8 cellular contexts compared by ENCODE assay signal in the genomic region with DNA sequence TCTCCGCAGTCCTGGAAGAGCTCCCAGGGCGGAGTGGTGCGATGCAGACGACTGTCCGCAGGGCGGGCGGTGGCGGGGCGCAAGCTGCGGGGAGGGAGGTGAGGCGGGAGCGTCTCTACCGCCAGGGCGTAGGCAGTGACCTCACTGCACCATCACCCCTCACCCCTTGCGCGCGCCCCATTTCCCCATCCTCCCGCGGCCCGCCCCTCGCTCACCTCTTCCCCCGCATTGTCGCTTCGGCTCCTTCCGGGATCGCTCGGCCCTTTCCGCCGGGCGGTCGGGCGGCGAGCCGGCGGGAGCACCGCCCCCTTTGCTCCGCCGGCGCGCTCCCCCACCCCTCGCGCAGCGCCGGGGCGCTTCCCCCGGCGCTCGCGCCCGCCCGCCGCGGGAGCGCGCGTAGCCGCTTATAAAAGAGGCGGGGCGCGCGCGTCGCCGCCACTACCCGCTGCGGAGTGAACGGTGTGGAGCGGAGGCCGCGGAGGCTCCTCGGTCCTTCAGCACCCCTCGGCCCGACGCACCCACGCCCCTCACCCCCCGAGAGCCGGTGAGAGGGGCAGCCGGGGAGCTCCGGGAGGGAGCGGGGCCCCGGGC. TPM values are rescaled to one million over a fixed set of nuclear protein-coding genes. Genes with fewer than 3 reads are reported as not detected.
DNase-seq lines count a peak whose midpoint lies in the region; ATAC-seq and TF ChIP-seq lines count a peak whose summit lies in the region.

SPTAN1 (plus strand) TSS at position 435 of the 591 bp plus-strand sequence. CDS start 14,154 bp downstream, outside the sequence.

- peak in 19 of 56 donors; percentile 7 to 45 (median 18) for TF ChIP-seq CTCF in dorsolateral prefrontal cortex (IDR thresholded peaks at IDR 0.05 in 54 of 56, conservative IDR thresholded peaks at IDR 0.05 in 2 of 56; ENCODE audit: low read depth in 1 of 56, partially characterized antibody in 56 of 56)
- TF ChIP-seq CTCF in right lobe of liver (IDR thresholded peaks at IDR 0.05): peak in 2 of 4 donors; percentile 6 to 9

- intact Hi-C loops in dorsolateral prefrontal cortex (cut with DNase I): loop anchor here (2.0 to 10.0 kb wide), 6 partner anchors 47 to 227 kb away; partner anchors contain the start of genes GLE1 (in 2 of the 2), COQ4 (in 1 of the 2), SET (in 1 of the 2) and TRUB2 (in 1 of the 2)
- intact Hi-C loops in right lobe of liver (cut with DNase I): no loop called here

- H3K27me3 ChIP-seq in dorsolateral prefrontal cortex (no peaks in the 10 kb centered on the region), right lobe of liver (no peaks in the 10 kb centered on the region)

- TF ChIP-seq POLR2A in right lobe of liver (IDR thresholded peaks at IDR 0.05): peak; percentile 98

- H3K4me3 ChIP-seq in dorsolateral prefrontal cortex (peak within 1 kb of the TSS; percentile 54 to 99 (median 92)), right lobe of liver (peak within 1 kb of the TSS; percentile 88 to 98 (median 93))

- no peaks in the 10 kb centered on the region for H3K36me3 ChIP-seq in right lobe of liver

- DNase-seq in CD1c-positive myeloid dendritic cell (ENCODE audit: extremely low spot score): peak; percentile 97
- peak; percentile 96 for DNase-seq in NCI-H774 (lab: John Stamatoyannopoulos, UW)
- DNase-seq in activated CD4-positive, alpha-beta T cell treated with anti-CD3 and anti-CD28 coated beads, Interleukin-2, amount 50 U/mL, for 4 hours: peak; percentile 90 to 91
- DNase-seq in dorsolateral prefrontal cortex: peak; percentile 69 to 94 (median 86)
- peak; percentile 92 to 94 (median 93) for DNase-seq in right lobe of liver
- peak; percentile 93 for DNase-seq in stimulated activated CD4-positive, alpha-beta T cell treated with anti-CD3 and anti-CD28 coated beads, Interleukin-4, amount 100 ng/mL, for 24 hours

- 0% methylated on average over 22 of the region's 81 CpGs for WGBS in right lobe of liver (ENCODE audit: insufficient coverage, low coverage, low lambda C conversion rate, missing lambda C conversion rate)

- peak within 1 kb of the TSS; percentile 66 to 99 (median 96) for H3K27ac ChIP-seq in dorsolateral prefrontal cortex
- H3K27ac ChIP-seq in right lobe of liver: peak within 1 kb of the TSS; percentile 97 to 98 (median 97)

- H3K4me1 ChIP-seq in right lobe of liver: peaks cover 0 to 42% (median 15%) of the 10 kb centered on the region in 4 donors

- H3K9me3 ChIP-seq in right lobe of liver: no peaks in the 10 kb centered on the region

- ATAC-seq in GM19397 (IDR thresholded peaks at IDR 0.05; ENCODE audit: unreplicated experiment) (peak; percentile 73), HG03558 (IDR thresholded peaks at IDR 0.05; ENCODE audit: extremely low read depth, unreplicated experiment) (peak; percentile 50), right lobe of liver (peak; percentile 88 to 93 (median 90))

RNA-seq across cellular contexts. Expression of gene SPTAN1, which starts in this region (rescaled TPM):
- 1,000 to 10,000 TPM in 93 of 120 experiments, 100 to 1,000 TPM in 27; 588 to 1,376 (median 1,110) TPM for total RNA-seq in dorsolateral prefrontal cortex
- total RNA-seq in right lobe of liver: 100 to 1,000 TPM in 2 of 6 experiments, 10 to 100 TPM in 4; 74.6 to 141 (median 98.6) TPM

Comparison
In these comparisons a context has a peak if more than half of its experiments do, and no peak if none do; other contexts are left out.
1. Peak in every context shown above with its lines: DNase-seq, ATAC-seq, H3K4me3 ChIP-seq and H3K27ac ChIP-seq.
2. RNA of gene SPTAN1 (total RNA-seq): 588 to 1,376 TPM in dorsolateral prefrontal cortex; 74.6 to 141 TPM in right lobe of liver; every median in the first group is over 4 times any median in the second.
3. intact Hi-C loops: an anchor here in dorsolateral prefrontal cortex (2.0 to 10.0 kb wide); none called in right lobe of liver.